Comparison of ENCODE assay signal across 28 cellular contexts in genomic region chr13:73681015-73681414, GRCh38.
"Had no signal": no experiment of that assay in that cellular context is flagged by ENCODE, and none has a peak within 500 bp of the region (broad histone marks: within the 10 kb centered on the region; RNA-seq: fewer than 3 reads in every experiment).

No MANE protein-coding gene starts in this region.

- H3K4me3 ChIP-seq: neural progenitor cell, ovary, psoas muscle, right lobe of liver, skin epidermis, smooth muscle cell, spleen, suprapubic skin, testis, tibial artery, transverse colon, upper lobe of right lung, uterus had no signal

- DNase-seq: naive thymus-derived CD4-positive, alpha-beta T cell; occipital lobe; ovary; posterior cingulate gyrus; psoas muscle; right cardiac atrium; right lobe of liver; spleen; stimulated activated CD4-positive, alpha-beta T cell treated with anti-CD3 and anti-CD28 coated beads, Interleukin-12 subunit alpha, Interleukin-12 subunit beta, amount 100 ng/mL, for 4 hours; stimulated activated CD4-positive, alpha-beta T cell treated with anti-CD3 and anti-CD28 coated beads, Interleukin-1b, Interleukin-23, amount 100 ng/mL, for 48 hours; stimulated activated CD4-positive, alpha-beta T cell treated with anti-CD3 and anti-CD28 coated beads, Interleukin-4, amount 100 ng/mL, for 1 hour; stimulated activated CD4-positive, alpha-beta T cell treated with anti-CD3 and anti-CD28 coated beads, Interleukin-4, amount 100 ng/mL, for 4 hours; stimulated activated CD8-positive, alpha-beta memory T cell treated with anti-CD3 and anti-CD28 coated beads, Interleukin-4, amount 100 ng/mL, for 48 hours; stimulated activated naive CD4-positive, alpha-beta T cell; stimulated activated naive CD8-positive, alpha-beta T cell treated with anti-CD3 and anti-CD28 coated beads, Interleukin-15, amount 100 ng/mL, for 72 hours; stimulated activated naive CD8-positive, alpha-beta T cell treated with anti-CD3 and anti-CD28 coated beads, Interleukin-15, Interleukin-2, amounts not matched to agents 100 U/mL and 50 U/mL, for 24 hours; substantia nigra; testis; tibial artery; transverse colon; upper lobe of right lung; uterus had no signal

- H3K4me1 ChIP-seq: neural progenitor cell, parathyroid adenoma, psoas muscle, right lobe of liver, spleen, testis, tibial artery, upper lobe of right lung, uterus had no signal

- ATAC-seq: naive thymus-derived CD4-positive, alpha-beta T cell; psoas muscle; right lobe of liver; stimulated activated memory B cell treated with anti-CD40 and anti-IgM and Interleukin-4, amounts not matched to agents 10 μg/mL and 1 μg/mL and 100 μg/mL, for 72 hours; stimulated activated naive CD8-positive, alpha-beta T cell treated with anti-CD3 and anti-CD28 coated beads, Interleukin-15, amount 100 ng/mL, for 72 hours; stimulated activated naive CD8-positive, alpha-beta T cell treated with anti-CD3 and anti-CD28 coated beads, Interleukin-15, Interleukin-2, amounts not matched to agents 100 U/mL and 50 U/mL, for 24 hours; upper lobe of right lung had no signal

- H3K27me3 ChIP-seq: neural progenitor cell, ovary, right lobe of liver, spleen, suprapubic skin, testis, tibial artery, transverse colon, upper lobe of right lung, uterus had no signal

- H3K9me3 ChIP-seq: ovary, psoas muscle, right lobe of liver, spleen, suprapubic skin, testis, tibial artery, transverse colon, upper lobe of right lung, uterus had no signal

- H3K36me3 ChIP-seq: neural progenitor cell, ovary, right lobe of liver, suprapubic skin, tibial artery, transverse colon, upper lobe of right lung, uterus had no signal

- H3K27ac ChIP-seq: neural progenitor cell, ovary, parathyroid adenoma, psoas muscle, right lobe of liver, skin epidermis, spleen, suprapubic skin, testis, tibial artery, transverse colon, upper lobe of right lung, uterus had no signal
